ENCODE assay signal across 12 cellular contexts in genomic region chr1:205665216-205665757, GRCh38. TPM values are rescaled to one million over a fixed set of nuclear protein-coding genes. Genes with fewer than 3 reads are reported as not detected.
DNase-seq lines count a peak whose midpoint lies in the region; ATAC-seq and TF ChIP-seq lines count a peak whose summit lies in the region.
"Had no signal": no experiment of that assay in that cellular context is flagged by ENCODE, and none has a peak within 500 bp of the region (broad histone marks: within the 10 kb centered on the region; RNA-seq: fewer than 3 reads in every experiment).

No MANE protein-coding gene starts in this region.

- no peak for ATAC-seq in GM19023 (IDR thresholded peaks at IDR 0.05; ENCODE audit: unreplicated experiment)

- H3K4me1 ChIP-seq in mesendoderm (ENCODE audit: control insufficient read depth, low read depth, low read length) (peaks cover 8% of the 10 kb centered on the region), vagina (peaks cover 16% of the 10 kb centered on the region)
- H3K4me1 ChIP-seq: parathyroid adenoma had no signal

- no peak overlapping the region for H4K5ac ChIP-seq in mesendoderm (ENCODE audit: low read length)

- TF ChIP-seq CTCF in VCaP (conservative IDR thresholded peaks at IDR 0.05) = no peak
- no peak for TF ChIP-seq CTCF in vagina (IDR thresholded peaks at IDR 0.05)

- H2BK120ac ChIP-seq in mesendoderm (ENCODE audit: low read depth, low read length) = no peak overlapping the region

- in situ Hi-C loops in KBM-7 (cut with MboI; ENCODE audit: low pct_unique_long_range_greater_than_20kb, low sequenced_read_pairs) = no loop called here

- H3K27ac ChIP-seq in VCaP = peak overlapping the region; percentile 88
- no peak overlapping the region for H3K27ac ChIP-seq in mesendoderm (ENCODE audit: low read depth, low read length)
- no peak overlapping the region for H3K27ac ChIP-seq in vagina
- H3K27ac ChIP-seq: parathyroid adenoma, thoracic aorta had no signal

- DNase-seq in GF-D8 (lab: John Stamatoyannopoulos, UW) = peak; percentile 51
- peak; percentile 66 for DNase-seq in KBM-7
- DNase-seq in mesendoderm = no peak
- no peak for DNase-seq in vagina (ENCODE audit: extremely low spot score in 2 of 2)
- no peak for DNase-seq in SIG-M5 treated with dmso at 0.1 percent for 504 hours (lab: John Stamatoyannopoulos, UW; ENCODE audit: unreplicated experiment)
- DNase-seq in SK-N-DZ (ENCODE audit: low spot score) = no peak
- DNase-seq: activated CD4-positive, alpha-beta T cell treated with anti-CD3 and anti-CD28 coated beads for 48 hours; activated effector memory CD4-positive, alpha-beta T cell treated with Interleukin-2 at 50 U/mL for 16 hours had no signal

- peak overlapping the region; percentile 38 for H3K56ac ChIP-seq in mesendoderm (ENCODE audit: low read length)

- H3K18ac ChIP-seq in mesendoderm (ENCODE audit: low read length) = no peak overlapping the region

- H3K4ac ChIP-seq in mesendoderm (ENCODE audit: low read depth, low read length) = no peak overlapping the region

- H3K9me3 ChIP-seq in vagina = no peaks in the 10 kb centered on the region
- H3K9me3 ChIP-seq: thoracic aorta had no signal

- no CpG with 5 or more reads among the region's 4 CpGs for WGBS in mesendoderm (ENCODE audit: extremely low coverage, insufficient coverage, low lambda C conversion rate)

- intact Hi-C loops in vagina (cut with DNase I) = no loop called here

- no peak overlapping the region for H3K23ac ChIP-seq in mesendoderm (ENCODE audit: low read length)

- H3K4me2 ChIP-seq in mesendoderm (ENCODE audit: low read length) = no peak overlapping the region

- H2AK5ac ChIP-seq in mesendoderm (ENCODE audit: low read length) = no peak overlapping the region

- no peak overlapping the region for H4K8ac ChIP-seq in mesendoderm (ENCODE audit: low read depth, low read length)

- H3K36me3 ChIP-seq in mesendoderm (ENCODE audit: control insufficient read depth, insufficient read depth, low read length) = no peaks in the 10 kb centered on the region
- no peaks in the 10 kb centered on the region for H3K36me3 ChIP-seq in vagina
- H3K36me3 ChIP-seq: thoracic aorta had no signal

- no peaks in the 10 kb centered on the region for H3K79me2 ChIP-seq in mesendoderm (ENCODE audit: control insufficient read depth, insufficient read depth, low read length)
- H3K79me2 ChIP-seq: parathyroid adenoma had no signal

- no peak overlapping the region for H2BK15ac ChIP-seq in mesendoderm (replicated peaks; ENCODE audit: low read depth)

- H3K4me3 ChIP-seq in mesendoderm (ENCODE audit: low read length) = no peak overlapping the region
- H3K4me3 ChIP-seq in vagina = no peak overlapping the region
- H3K4me3 ChIP-seq: thoracic aorta had no signal

- no peak overlapping the region for H2BK5ac ChIP-seq in mesendoderm (ENCODE audit: low read length)

- H3K27me3 ChIP-seq in mesendoderm (ENCODE audit: insufficient read depth, low read length, poor library complexity) = no peaks in the 10 kb centered on the region
- H3K27me3 ChIP-seq in vagina = no peaks in the 10 kb centered on the region

- TF ChIP-seq POLR2A in vagina (IDR thresholded peaks at IDR 0.05) = no peak

- no peak overlapping the region for H3K9ac ChIP-seq in mesendoderm (ENCODE audit: low read length)
- H3K9ac ChIP-seq: parathyroid adenoma had no signal

- no peaks in the 10 kb centered on the region for H3K79me1 ChIP-seq in mesendoderm (ENCODE audit: low read length)

RNA-seq across cellular contexts. Expression of gene SLC45A3, which starts 15.0 kb away (rescaled TPM):
- polyA plus RNA-seq in mesendoderm (2013, experiment 1 of 2) = 6.1 TPM
- polyA plus RNA-seq in mesendoderm (2013, experiment 2 of 2) = 6.4 TPM
- 0.25 TPM for total RNA-seq in vagina
- polyA plus RNA-seq in SK-N-DZ (2014; cell fraction: cytosol; rRNA removed) = 6.2 TPM in 2 replicates
- polyA plus RNA-seq in SK-N-DZ (2014; cell fraction: nucleus; rRNA removed) = 4.5 and 4.9 TPM in 2 replicates

RNA-seq across cellular contexts. Expression of gene ELK4, which starts 33.5 kb away (rescaled TPM):
- polyA plus RNA-seq in mesendoderm (2013, experiment 1 of 2) = 9.3 TPM
- 9.0 TPM for polyA plus RNA-seq in mesendoderm (2013, experiment 2 of 2)
- total RNA-seq in vagina = 24.1 TPM
- polyA plus RNA-seq in SK-N-DZ (2014; cell fraction: cytosol; rRNA removed) = 4.4 and 5.7 TPM in 2 replicates
- 5.3 and 8.4 TPM in 2 replicates for polyA plus RNA-seq in SK-N-DZ (2014; cell fraction: nucleus; rRNA removed)

Comparison
In these comparisons a context has a peak if more than half of its experiments do, and no peak if none do; other contexts are left out.
1. DNase-seq: peak in GF-D8 (single experiment) and KBM-7 (single experiment); none in mesendoderm (single experiment), vagina (0 of 2), SIG-M5 treated with dmso at 0.1 percent for 504 hours (single experiment) and SK-N-DZ (single experiment).